1 cellular context compared by ENCODE assay signal in genomic region chr12:4272014-4272975, GRCh38.
TF ChIP-seq lines count a peak whose summit lies in the region.

No MANE protein-coding gene starts in this region.

TF ChIP-seq in GM12878, 131 proteins besides CTCF, POLR2A, EP300 and RAD21 (continued from another document and continues in another):
- no peak for TF ChIP-seq ZNF592 (IDR thresholded peaks at IDR 0.05)
- no peak for TF ChIP-seq CBX3 (IDR thresholded peaks at IDR 0.05; ENCODE audit: borderline replicate concordance, low read depth)
- TF ChIP-seq KDM1A (IDR thresholded peaks at IDR 0.05; ENCODE audit: borderline replicate concordance), result no peak
- no peak for TF ChIP-seq USF1 (IDR thresholded peaks at IDR 0.05; ENCODE audit: borderline replicate concordance, extremely low read length, insufficient read depth, low read depth, low read length)
- no peak for TF ChIP-seq E4F1 (IDR thresholded peaks at IDR 0.05; ENCODE audit: borderline replicate concordance, partially characterized antibody)
- no peak for TF ChIP-seq NFIC (IDR thresholded peaks at IDR 0.05; ENCODE audit: low read depth, low read length)
- TF ChIP-seq ESRRA (IDR thresholded peaks at IDR 0.05; ENCODE audit: low read length), result no peak
- TF ChIP-seq GABPA (IDR thresholded peaks at IDR 0.05; ENCODE audit: low read depth), result no peak
- TF ChIP-seq STAT1 (conservative IDR thresholded peaks at IDR 0.05), result 0 out of 2 replicates have a peak, but pooled peaks have one; percentile 37
- TF ChIP-seq SUPT20H (IDR thresholded peaks at IDR 0.05; ENCODE audit: borderline replicate concordance, control insufficient read depth, low read depth, low read length), result no peak
- TF ChIP-seq ETV6 (conservative IDR thresholded peaks at IDR 0.05 in 1 of 2, IDR thresholded peaks at IDR 0.05 in 1 of 2; ENCODE audit: borderline replicate concordance in 1 of 2, low read depth in 1 of 2), result no peak
- TF ChIP-seq KAT2A (conservative IDR thresholded peaks at IDR 0.05; ENCODE audit: control insufficient read depth, low read depth, low read length), result no peak
- TF ChIP-seq SMARCA5 (IDR thresholded peaks at IDR 0.05), result 0 out of 2 replicates have a peak, but pooled peaks have one; percentile 32
- no peak; the same call in 1 of the 2 replicates for TF ChIP-seq CBFB (IDR thresholded peaks at IDR 0.05; ENCODE audit: low read depth)
- no peak for TF ChIP-seq KLF5 (IDR thresholded peaks at IDR 0.05; ENCODE audit: partially characterized antibody)
- 0 out of 3 replicates have a peak, but pooled peaks of 1 of the 2 experiments have one; percentile 22 for TF ChIP-seq EGR1 (IDR thresholded peaks at IDR 0.05; ENCODE audit: borderline replicate concordance in 1 of 2, low read depth in 2 of 2, low read length in 2 of 2)
- TF ChIP-seq FOS (IDR thresholded peaks at IDR 0.05; ENCODE audit: borderline replicate concordance, extremely low read depth, insufficient read length), result no peak
- peak in 1 of 2 experiments; percentile 53; a peak in 1 of 4 replicates for TF ChIP-seq SRF (IDR thresholded peaks at IDR 0.05; ENCODE audit: low read depth in 2 of 2, low read length in 2 of 2)
- no peak for TF ChIP-seq NRF1 (conservative IDR thresholded peaks at IDR 0.05; ENCODE audit: low read depth, low read length)
- TF ChIP-seq SPI1 (IDR thresholded peaks at IDR 0.05; ENCODE audit: borderline replicate concordance, insufficient read depth, low read depth, low read length), result no peak
- no peak for TF ChIP-seq ASH2L (IDR thresholded peaks at IDR 0.05; ENCODE audit: borderline replicate concordance, low read depth)
- TF ChIP-seq POLR2AphosphoS5 (IDR thresholded peaks at IDR 0.05; ENCODE audit: low read length), result peak; percentile 73
- no peak for TF ChIP-seq TCF3 (IDR thresholded peaks at IDR 0.05; ENCODE audit: borderline replicate concordance, insufficient read depth, low read depth, low read length)
- no peak for TF ChIP-seq NR2C2 (IDR thresholded peaks at IDR 0.05; ENCODE audit: borderline replicate concordance, control insufficient read depth, insufficient read length, low read depth)
- TF ChIP-seq RBBP5 (conservative IDR thresholded peaks at IDR 0.05), result no peak
- no peak for TF ChIP-seq CEBPZ (IDR thresholded peaks at IDR 0.05; ENCODE audit: low read depth, low read length)
- TF ChIP-seq WRNIP1 (IDR thresholded peaks at IDR 0.05; ENCODE audit: borderline replicate concordance, low read depth, low read length), result no peak
- TF ChIP-seq BCLAF1 (IDR thresholded peaks at IDR 0.05), result no peak
- TF ChIP-seq IKZF1 (conservative IDR thresholded peaks at IDR 0.05), result peak; percentile 91
- TF ChIP-seq E2F4 (IDR thresholded peaks at IDR 0.05; ENCODE audit: low read depth, low read length), result no peak
- TF ChIP-seq CREB1 (IDR thresholded peaks at IDR 0.05; ENCODE audit: low read depth), result peak; percentile 76; the same call in 1 of the 2 replicates
- TF ChIP-seq SMC3 (IDR thresholded peaks at IDR 0.05; ENCODE audit: borderline replicate concordance, low read length), result no peak
- TF ChIP-seq IRF4 (IDR thresholded peaks at IDR 0.05; ENCODE audit: low read depth, low read length), result no peak
- no peak for TF ChIP-seq ZBED1 (IDR thresholded peaks at IDR 0.05; ENCODE audit: borderline replicate concordance)
- no peak for TF ChIP-seq NR2C1 (IDR thresholded peaks at IDR 0.05)
- no peak for TF ChIP-seq MTA3 (IDR thresholded peaks at IDR 0.05; ENCODE audit: borderline replicate concordance, low read length)
- TF ChIP-seq SP1 (IDR thresholded peaks at IDR 0.05; ENCODE audit: low read depth, low read length), result peak; percentile 34
- TF ChIP-seq TCF12 (IDR thresholded peaks at IDR 0.05; ENCODE audit: low read depth, low read length), result 0 out of 2 replicates have a peak, but pooled peaks have one; percentile 24
- peak; percentile 9; the same call in 1 of the 2 replicates for TF ChIP-seq PKNOX1 (IDR thresholded peaks at IDR 0.05)
- no peak for TF ChIP-seq SREBF1 (IDR thresholded peaks at IDR 0.05; ENCODE audit: low read length)
- peak; percentile 13; the same call in 1 of the 2 replicates for TF ChIP-seq CREM (IDR thresholded peaks at IDR 0.05; ENCODE audit: low read depth)
- TF ChIP-seq BHLHE40 (IDR thresholded peaks at IDR 0.05; ENCODE audit: borderline replicate concordance in 1 of 2, low read depth in 2 of 2, low read length in 1 of 2), result peak; percentile 94 to 99
- TF ChIP-seq FOXK2 (IDR thresholded peaks at IDR 0.05), result no peak
- TF ChIP-seq YY1 (IDR thresholded peaks at IDR 0.05; ENCODE audit: low read depth, low read length), result peak; percentile 19; the same call in 1 of the 2 replicates
- TF ChIP-seq MYC (IDR thresholded peaks at IDR 0.05; ENCODE audit: insufficient read depth, insufficient read length, insufficient replicate concordance, low read length, severe bottlenecking), result peak; percentile 81
- peak; percentile 91 for TF ChIP-seq HDGF (IDR thresholded peaks at IDR 0.05)
- TF ChIP-seq SIX5 (IDR thresholded peaks at IDR 0.05; ENCODE audit: low read depth, low read length, severe bottlenecking), result no peak
- peak; percentile 88 for TF ChIP-seq DPF2 (IDR thresholded peaks at IDR 0.05)
- no peak for TF ChIP-seq IRF3 (IDR thresholded peaks at IDR 0.05)
- no peak for TF ChIP-seq ZNF274 (IDR thresholded peaks at IDR 0.05; ENCODE audit: insufficient read depth, insufficient read length)
- TF ChIP-seq CBX5 (IDR thresholded peaks at IDR 0.05; ENCODE audit: low read depth), result no peak
- peak; percentile 57; the same call in 1 of the 2 replicates for TF ChIP-seq TBL1XR1 (IDR thresholded peaks at IDR 0.05; ENCODE audit: low read depth, low read length)
